ENCODE assay signal across 8 cellular contexts in the genomic region with DNA sequence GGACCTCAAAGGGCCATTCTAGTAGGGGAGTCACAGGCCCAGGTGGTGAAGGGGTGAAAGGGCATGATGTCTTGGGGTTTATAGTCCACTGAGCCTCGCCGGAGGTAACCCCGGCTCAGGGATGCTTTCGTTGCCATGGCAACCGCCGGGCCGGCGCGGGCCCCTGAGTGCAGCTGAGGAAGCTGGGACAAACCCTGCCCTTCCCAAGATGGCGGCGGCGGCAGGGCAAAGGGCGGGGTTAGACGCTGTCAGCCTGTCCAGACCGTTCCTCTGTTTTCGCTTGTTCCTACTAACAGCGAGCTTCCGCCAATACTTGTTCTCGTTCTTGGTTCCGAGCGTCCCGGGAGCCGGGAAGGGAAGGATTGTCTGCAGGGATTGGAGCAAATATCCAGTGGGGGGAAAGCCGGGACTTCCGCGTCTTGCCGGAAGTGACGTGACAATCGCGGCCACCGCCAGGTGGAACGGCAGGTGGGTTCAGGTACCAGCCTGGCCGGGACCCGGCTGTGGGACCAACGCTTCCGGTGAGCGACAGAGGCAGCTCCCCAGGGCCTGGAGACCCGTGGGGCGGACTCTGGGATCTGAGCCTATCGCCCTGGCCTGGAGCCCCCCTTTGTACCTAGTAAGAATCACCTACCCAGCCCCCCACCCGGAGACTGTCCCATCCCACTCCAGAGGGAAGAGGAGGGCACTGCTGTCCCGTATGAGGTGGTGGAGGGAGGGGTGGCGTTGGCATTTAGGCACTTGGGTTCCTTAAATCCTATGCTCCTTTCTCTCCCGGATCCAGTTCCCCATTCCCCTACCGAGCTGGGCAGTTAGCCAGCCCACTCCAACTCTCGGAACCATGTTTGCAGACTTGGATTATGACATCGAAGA. TPM values are rescaled to one million over a fixed set of nuclear protein-coding genes. Genes with fewer than 3 reads are reported as not detected.
DNase-seq lines count a peak whose midpoint lies in the region; ATAC-seq, FAIRE-seq and TF ChIP-seq lines count a peak whose summit lies in the region.

PICK1 (plus strand) TSS at position 436 of the 873 bp plus-strand sequence; CDS start at position 842, 406 bp downstream.

- WGBS in spleen, 5 donors = 2 to 4% (median 3%) methylated on average over 41 to 47 of the region's 47 CpGs

- intact Hi-C loops in CD4-positive, alpha-beta T cell (cut with DNase I, micrococcal nuclease) = loop anchor here in 1 of 2 experiments (5.0 to 10.0 kb wide), 4 partner anchors 125 to 1258 kb away; partner anchors contain the start of genes ANKRD54, EIF3L, PLA2G6 and RPL3
- intact Hi-C loops in spleen (cut with DNase I; ENCODE audit: low total_unique reads) = loop anchor here (10.0 kb wide), 1 partner anchor 518 kb away; the partner anchor contains the start of gene DMC1

- no peaks in the 10 kb centered on the region for H3K9me3 ChIP-seq in CD4-positive, alpha-beta T cell (ENCODE audit: control insufficient read depth, low read length)
- H3K9me3 ChIP-seq in spleen = no peaks in the 10 kb centered on the region

- peaks cover 20% of the 10 kb centered on the region for H3K4me1 Mint-ChIP-seq in CD4-positive, alpha-beta T cell (ENCODE audit: low read depth)

- no peak for TF ChIP-seq CTCF in CD4-positive, alpha-beta T cell (IDR thresholded peaks at IDR 0.05)
- no peak for TF ChIP-seq CTCF in HFF-Myc (IDR thresholded peaks at IDR 0.05; ENCODE audit: low read depth, low read length, missing control alignments)
- peak in 4 of 11 experiments; percentile 3 to 36 (median 28) for TF ChIP-seq CTCF in spleen (IDR thresholded peaks at IDR 0.05 in 8 of 11, conservative IDR thresholded peaks at IDR 0.05 in 3 of 11)

- peak; percentile 84 for ATAC-seq in CD4-positive, alpha-beta T cell (ENCODE audit: poor library complexity)
- ATAC-seq in GM21529 (IDR thresholded peaks at IDR 0.05; ENCODE audit: unreplicated experiment) = no peak

- peaks cover 0 to 37% (median 6%) of the 10 kb centered on the region in 6 donors for H3K36me3 ChIP-seq in spleen

- H3K4me3 ChIP-seq in HFF-Myc (replicated peaks; ENCODE audit: low read depth, low read length) (peak within 1 kb of the TSS; percentile 46), spleen (peak within 1 kb of the TSS; percentile 22 to 78 (median 55))

- no peaks in the 10 kb centered on the region for H3K27me3 Mint-ChIP-seq in CD4-positive, alpha-beta T cell

- CTCF ChIA-PET in CD4-positive, alpha-beta T cell (lab: Charles Lee) = no interaction called here

- H3K4me3 Mint-ChIP-seq in CD4-positive, alpha-beta T cell = peak within 1 kb of the TSS; percentile 98

- POLR2A ChIA-PET in CD4-positive, alpha-beta T cell (lab: Charles Lee) = interaction anchor here (1.0 kb wide), 1 partner anchor 373 kb away, joined by 3 read pairs; no protein-coding TSS in a partner anchor

- H3K27me3 ChIP-seq in CD4-positive, alpha-beta T cell (ENCODE audit: control insufficient read depth, insufficient read depth, low read length) = no peaks in the 10 kb centered on the region
- H3K27me3 ChIP-seq in spleen (replicated peaks in 1 of 7) = peaks cover 0 to 13% (median 0%) of the 10 kb centered on the region in 7 donors

- H3K9me3 Mint-ChIP-seq in CD4-positive, alpha-beta T cell = no peaks in the 10 kb centered on the region

- peaks cover 22% of the 10 kb centered on the region for H3K36me3 Mint-ChIP-seq in CD4-positive, alpha-beta T cell (ENCODE audit: low read depth)

- FAIRE-seq in islet of Langerhans (lab: Jason Lieb, UNC) = peak; percentile 86

- peak within 1 kb of the TSS; percentile 99 for H3K27ac Mint-ChIP-seq in CD4-positive, alpha-beta T cell

- peaks cover 5 to 40% (median 20%) of the 10 kb centered on the region in 6 donors for H3K4me1 ChIP-seq in spleen

- TF ChIP-seq POLR2A in spleen (IDR thresholded peaks at IDR 0.05) = no peak

- H3K27ac ChIP-seq in CD4-positive, alpha-beta T cell (ENCODE audit: low read depth, low read length) = peak within 1 kb of the TSS; percentile 84
- peak within 1 kb of the TSS; percentile 55 to 93 (median 88) for H3K27ac ChIP-seq in spleen

- peak; percentile 56 to 76 (median 70) for DNase-seq in CD4-positive, alpha-beta T cell
- peak; percentile 54 for DNase-seq in HFF-Myc (ENCODE audit: extremely low read depth, low read depth)
- DNase-seq in NCI-H345 (lab: John Stamatoyannopoulos, UW) = peak; percentile 91
- DNase-seq in activated CD4-positive, alpha-beta T cell treated with anti-CD3 and anti-CD28 coated beads for 24 hours (ENCODE audit: low read depth in 2 of 2) = peak; percentile 57 to 73
- DNase-seq in cerebellar nuclear complex (lab: John Stamatoyannopoulos, UW) = peak; percentile 87 to 90
- DNase-seq in spleen = peak; percentile 95

RNA-seq across cellular contexts. Expression of gene PICK1, which starts in this region (rescaled TPM):
- 10 to 100 TPM; 21.2 to 25.6 TPM for total RNA-seq in CD4-positive, alpha-beta T cell
- 10 to 100 TPM; 14.9 to 34.2 (median 31.9) TPM for total RNA-seq in spleen
- 10 to 100 TPM; 16.4 to 29.3 (median 20.3) TPM for polyA plus RNA-seq in spleen
